In genomic region chr1:19643602-19644419, GRCh38 we compare ENCODE assay signal across 9 cellular contexts. TPM values are rescaled to one million over a fixed set of nuclear protein-coding genes. Genes with fewer than 3 reads are reported as not detected.
DNase-seq lines count a peak whose midpoint lies in the region; FAIRE-seq lines count a peak whose summit lies in the region.
"Had no signal": no experiment of that assay in that cellular context is flagged by ENCODE, and none has a peak within 500 bp of the region (broad histone marks: within the 10 kb centered on the region; RNA-seq: fewer than 3 reads in every experiment).

NBL1 (plus strand) TSS chr1:19644311; CDS start chr1:19655031, 10,720 bp downstream.

- peak within 1 kb of the TSS; percentile 21 for H3K27ac ChIP-seq in substantia nigra (ENCODE audit: low read depth, low read length, poor library complexity, severe bottlenecking)

- H3K4me1 ChIP-seq in neuron (ENCODE audit: insufficient read depth, low read length): peaks cover 15% of the 10 kb centered on the region

- no peaks in the 10 kb centered on the region for H3K36me3 ChIP-seq in neuron (ENCODE audit: insufficient read depth, low read length)

- H3K4me3 ChIP-seq in neuron (ENCODE audit: low read length): peak within 1 kb of the TSS; percentile 46

- H3K9me3 ChIP-seq in neuron (ENCODE audit: low read length): no peaks in the 10 kb centered on the region

- FAIRE-seq in frontal cortex (lab: Jason Lieb, UNC): no peak

- peak; percentile 64 for DNase-seq in NCI-H748 (lab: John Stamatoyannopoulos, UW; ENCODE audit: unreplicated experiment)
- DNase-seq in NCI-H748 treated with DMSO at 0.1 percent for 48 hours (lab: John Stamatoyannopoulos, UW): no peak
- peak; percentile 82 for DNase-seq in RPMI7951 (ENCODE audit: low read depth)
- DNase-seq in activated gamma-delta T cell treated with anti-CD3 and anti-CD28 coated beads, Interleukin-2, amount 50 U/mL, for 16 hours (ENCODE audit: low read depth): peak; percentile 50
- peak; percentile 80 to 82 for DNase-seq in frontal cortex (ENCODE audit: low spot score in 2 of 2)
- DNase-seq in substantia nigra (lab: John Stamatoyannopoulos, UW): peak in 17 of 49 donors; percentile 12 to 79 (median 41)
- no peak for DNase-seq in NK-92 (lab: John Stamatoyannopoulos, UW; ENCODE audit: unreplicated experiment)
- DNase-seq: DND-41 had no signal

- H2AFZ ChIP-seq in neuron (ENCODE audit: low read depth, low read length): peak within 1 kb of the TSS; percentile 72

- peaks cover 44% of the 10 kb centered on the region for H3K27me3 ChIP-seq in neuron (ENCODE audit: insufficient read depth, low read length)

RNA-seq across cellular contexts. Expression of gene NBL1, which starts in this region (rescaled TPM):
- 221 and 222 TPM in 2 replicates for total RNA-seq in RPMI7951 (2014; rRNA removed; shearing (Covaris generic))
- 33.0 TPM for total RNA-seq in frontal cortex

Comparison
In these comparisons a context has a peak if more than half of its experiments do, and no peak if none do; other contexts are left out.
1. DNase-seq: peak in NCI-H748 (single experiment), RPMI7951 (single experiment), activated gamma-delta T cell treated with anti-CD3 and anti-CD28 coated beads, Interleukin-2, amount 50 U/mL, for 16 hours (single experiment) and frontal cortex (2 of 2); none in NCI-H748 treated with DMSO at 0.1 percent for 48 hours (single experiment) and NK-92 (single experiment).